ENCODE assay signal across 1 cellular context in the genomic region with DNA sequence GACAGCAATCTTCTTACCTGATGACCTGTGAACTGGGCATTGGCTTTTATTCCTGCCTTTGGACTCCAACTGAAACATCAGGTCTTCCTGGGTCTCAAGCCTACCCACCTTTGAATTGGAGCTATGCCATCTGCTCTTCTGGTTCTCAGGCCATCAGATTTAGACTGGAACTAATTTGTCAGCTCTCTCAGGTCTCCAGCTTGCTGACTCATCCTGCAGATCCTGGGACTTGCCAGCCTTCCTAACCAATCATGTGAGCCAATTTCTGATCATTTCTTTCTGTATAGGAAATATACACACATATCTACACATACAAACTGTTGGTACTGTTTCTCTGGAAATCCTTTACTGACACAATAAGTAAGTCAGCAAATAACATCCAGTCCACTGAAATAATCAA.
A peak's percentile ranks its signal among the peaks of the same experiment; 100 is the strongest.
TF ChIP-seq lines count a peak whose summit lies in the region.

No MANE protein-coding gene starts in this region.

TF ChIP-seq in K562, 482 proteins besides CTCF, POLR2A, EP300 and RAD21 (continued from another document):
- TF ChIP-seq MAFF (IDR thresholded peaks at IDR 0.05; ENCODE audit: low read length) (peak; percentile 44; the same call in 1 of the 2 replicates), STAG1 (CRISPR knock-in tag; IDR thresholded peaks at IDR 0.05; ENCODE audit: borderline replicate concordance) (no peak), ZNF324 (CRISPR knock-in tag; IDR thresholded peaks at IDR 0.05) (no peak), NFE2 (IDR thresholded peaks at IDR 0.05; ENCODE audit: low read depth) (peak; percentile 74)
- TF ChIP-seq, protein P1, sequence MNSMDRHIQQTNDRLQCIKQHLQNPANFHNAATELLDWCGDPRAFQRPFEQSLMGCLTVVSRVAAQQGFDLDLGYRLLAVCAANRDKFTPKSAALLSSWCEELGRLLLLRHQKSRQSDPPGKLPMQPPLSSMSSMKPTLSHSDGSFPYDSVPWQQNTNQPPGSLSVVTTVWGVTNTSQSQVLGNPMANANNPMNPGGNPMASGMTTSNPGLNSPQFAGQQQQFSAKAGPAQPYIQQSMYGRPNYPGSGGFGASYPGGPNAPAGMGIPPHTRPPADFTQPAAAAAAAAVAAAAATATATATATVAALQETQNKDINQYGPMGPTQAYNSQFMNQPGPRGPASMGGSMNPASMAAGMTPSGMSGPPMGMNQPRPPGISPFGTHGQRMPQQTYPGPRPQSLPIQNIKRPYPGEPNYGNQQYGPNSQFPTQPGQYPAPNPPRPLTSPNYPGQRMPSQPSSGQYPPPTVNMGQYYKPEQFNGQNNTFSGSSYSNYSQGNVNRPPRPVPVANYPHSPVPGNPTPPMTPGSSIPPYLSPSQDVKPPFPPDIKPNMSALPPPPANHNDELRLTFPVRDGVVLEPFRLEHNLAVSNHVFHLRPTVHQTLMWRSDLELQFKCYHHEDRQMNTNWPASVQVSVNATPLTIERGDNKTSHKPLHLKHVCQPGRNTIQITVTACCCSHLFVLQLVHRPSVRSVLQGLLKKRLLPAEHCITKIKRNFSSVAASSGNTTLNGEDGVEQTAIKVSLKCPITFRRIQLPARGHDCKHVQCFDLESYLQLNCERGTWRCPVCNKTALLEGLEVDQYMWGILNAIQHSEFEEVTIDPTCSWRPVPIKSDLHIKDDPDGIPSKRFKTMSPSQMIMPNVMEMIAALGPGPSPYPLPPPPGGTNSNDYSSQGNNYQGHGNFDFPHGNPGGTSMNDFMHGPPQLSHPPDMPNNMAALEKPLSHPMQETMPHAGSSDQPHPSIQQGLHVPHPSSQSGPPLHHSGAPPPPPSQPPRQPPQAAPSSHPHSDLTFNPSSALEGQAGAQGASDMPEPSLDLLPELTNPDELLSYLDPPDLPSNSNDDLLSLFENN (IDR thresholded peaks at IDR 0.05; ENCODE audit: low read depth in 2 of 2, low read length in 2 of 2) = no peak
